ENCODE assay signal across 20 cellular contexts in the genomic region with DNA sequence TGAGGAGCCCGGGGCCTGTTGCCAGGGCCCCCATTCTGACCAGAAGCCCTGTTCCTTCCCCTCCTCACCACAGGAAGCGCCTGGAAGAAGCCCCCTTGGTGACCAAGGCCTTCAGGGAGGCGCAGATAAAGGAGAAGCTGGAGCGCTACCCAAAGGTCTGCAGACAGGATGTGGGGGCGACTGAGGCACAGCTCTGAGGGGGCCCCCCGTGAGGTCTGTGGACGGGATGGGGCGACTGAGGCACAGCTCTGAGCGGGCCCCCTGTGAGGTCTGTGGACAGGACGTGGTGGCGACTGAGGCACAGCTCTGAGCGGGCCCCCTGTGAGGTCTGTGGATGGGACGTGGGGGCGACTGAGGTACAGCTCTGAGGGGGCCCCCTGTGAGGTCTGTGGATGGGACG.
"Had no signal": no experiment of that assay in that cellular context is flagged by ENCODE, and none has a peak within 500 bp of the region (broad histone marks: within the 10 kb centered on the region; RNA-seq: fewer than 3 reads in every experiment).

No MANE protein-coding gene starts in this region.

- H3K27me3 ChIP-seq: MG63, SJSA1 had no signal

- H3K4me3 ChIP-seq: MG63, SJSA1, SK-N-MC had no signal

- H3K27ac ChIP-seq: SJSA1, SK-N-MC had no signal

- H3K9me3 ChIP-seq: MG63, SJSA1 had no signal

- DNase-seq: IMR-90, Karpas-422, KG1, MG63, NCI-H1092 treated with DMSO at 0.1 percent for 48 hours, NCI-H1436, NCI-H187, NCI-H2029, NCI-H2081 treated with DMSO at 0.1 percent for 48 hours, NCI-H2171, NCI-H226, NCI-H446, NCI-H510A, NCI-H524 treated with DMSO at 0.1 percent for 48 hours, NCI-H69, NCI-H774, RPMI8226, SIG-M5 had no signal
